ENCODE assay signal across 1 cellular context in genomic region chr5:124760608-124761390, GRCh38.
TF ChIP-seq lines count a peak whose summit lies in the region.

No MANE protein-coding gene starts in this region.

TF ChIP-seq in SK-N-SH, 30 proteins besides CTCF, POLR2A, EP300 and RAD21 (continued from another document):
- no peak for TF ChIP-seq USF2 (IDR thresholded peaks at IDR 0.05; ENCODE audit: borderline replicate concordance, low read depth, low read length)
